ENCODE assay signal across 8 cellular contexts in the genomic region with DNA sequence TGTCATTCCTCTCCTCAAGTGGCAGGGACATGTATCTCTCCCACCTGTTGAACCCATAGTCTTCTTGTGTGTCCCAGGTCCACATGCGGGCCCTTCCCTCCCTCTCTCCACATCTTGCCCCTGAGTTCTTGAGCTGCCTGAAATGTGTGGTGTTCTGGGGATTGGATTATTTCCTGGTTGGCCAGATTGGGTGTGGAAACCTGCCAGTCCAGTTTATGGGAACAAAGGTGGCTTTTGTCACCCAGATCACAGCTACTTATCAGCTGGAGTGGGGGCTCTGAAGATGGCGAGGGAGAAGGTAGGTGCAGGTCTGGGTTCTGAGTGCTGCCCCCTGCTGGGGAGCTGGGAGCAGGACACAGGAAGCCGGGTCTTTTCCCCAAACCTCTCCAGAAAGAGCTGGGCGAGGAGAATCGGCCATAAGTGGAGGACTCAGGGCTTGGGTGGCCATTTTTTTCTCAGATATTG. TPM values are rescaled to one million over a fixed set of nuclear protein-coding genes. Genes with fewer than 3 reads are reported as not detected.
DNase-seq lines count a peak whose midpoint lies in the region; ATAC-seq, FAIRE-seq and TF ChIP-seq lines count a peak whose summit lies in the region.

No MANE protein-coding gene starts in this region.

- H3K4me3 ChIP-seq in astrocyte (ENCODE audit: insufficient read depth, low read depth, low read length) (no peak overlapping the region), right lobe of liver (no peak overlapping the region), subcutaneous abdominal adipose tissue (ENCODE audit: low read depth in 1 of 5, low read length in 5 of 5) (no peak overlapping the region)

- 15% methylated on average over 2 of the region's 5 CpGs for WGBS in right lobe of liver (ENCODE audit: insufficient coverage, low coverage, low lambda C conversion rate, missing lambda C conversion rate)

- intact Hi-C loops in right lobe of liver (cut with DNase I), result no loop called here

- no peak overlapping the region for H3K4me2 ChIP-seq in astrocyte (ENCODE audit: low read length)

- H3K9ac ChIP-seq in astrocyte (ENCODE audit: low read length) (no peak overlapping the region), subcutaneous abdominal adipose tissue (ENCODE audit: low read length in 5 of 5) (peak overlapping the region in 4 of 5 donors; percentile 46 to 77 (median 68))

- H2AFZ ChIP-seq in astrocyte (ENCODE audit: low read depth, low read length), result no peak overlapping the region

- H3K27ac Mint-ChIP-seq in astrocyte (ENCODE audit: unreplicated experiment), result no peak overlapping the region

- peaks cover 22% of the 10 kb centered on the region for H3K4me1 Mint-ChIP-seq in astrocyte (ENCODE audit: low read depth, unreplicated experiment)

- DNase-seq in NCI-H2029 treated with DMSO at 0.1 percent for 48 hours (lab: John Stamatoyannopoulos, UW) (peak; percentile 14), NCI-H2029 (lab: John Stamatoyannopoulos, UW) (no peak), SK-N-DZ (ENCODE audit: low spot score) (peak; percentile 36), astrocyte (ENCODE audit: low read depth) (no peak), right lobe of liver (peak in 1 of 3 donors; percentile 58), SHP77 treated with DMSO at 0.1 percent for 48 hours (lab: John Stamatoyannopoulos, UW) (no peak)

- TF ChIP-seq POLR2A in right lobe of liver (IDR thresholded peaks at IDR 0.05), result no peak

- H3K27ac ChIP-seq in astrocyte (ENCODE audit: low read depth, low read length), result no peak overlapping the region
- peak overlapping the region; percentile 20 to 44 (median 44) for H3K27ac ChIP-seq in right lobe of liver
- H3K27ac ChIP-seq in subcutaneous abdominal adipose tissue (ENCODE audit: low read depth, low read length), result peak overlapping the region; percentile 91

- no peaks in the 10 kb centered on the region for H3K27me3 Mint-ChIP-seq in astrocyte (ENCODE audit: low read depth, unreplicated experiment)

- ATAC-seq in HG02571 (IDR thresholded peaks at IDR 0.05; ENCODE audit: unreplicated experiment), result peak; percentile 75
- ATAC-seq in right lobe of liver, result peak; percentile 8 to 46 (median 30)

- no peak overlapping the region for H3K4me3 Mint-ChIP-seq in astrocyte (ENCODE audit: unreplicated experiment)

- peaks cover 28% of the 10 kb centered on the region for H3K36me3 Mint-ChIP-seq in astrocyte (ENCODE audit: low read depth, unreplicated experiment)

- peaks cover 8% of the 10 kb centered on the region for H3K27me3 ChIP-seq in astrocyte (ENCODE audit: insufficient read depth, low read length)
- H3K27me3 ChIP-seq in right lobe of liver, result no peaks in the 10 kb centered on the region
- no peaks in the 10 kb centered on the region for H3K27me3 ChIP-seq in subcutaneous abdominal adipose tissue (ENCODE audit: control insufficient read depth in 5 of 5, insufficient read depth in 4 of 5, low read length in 5 of 5)

- no peaks in the 10 kb centered on the region for H3K9me3 Mint-ChIP-seq in astrocyte (ENCODE audit: unreplicated experiment)

- H3K79me2 ChIP-seq in astrocyte (ENCODE audit: insufficient read depth, low read length), result no peaks in the 10 kb centered on the region

- H3K36me3 ChIP-seq in astrocyte (ENCODE audit: insufficient read depth, low read length) (no peaks in the 10 kb centered on the region), right lobe of liver (peaks cover 0 to 14% (median 6%) of the 10 kb centered on the region in 4 donors), subcutaneous abdominal adipose tissue (ENCODE audit: control insufficient read depth in 5 of 5, insufficient read depth in 5 of 5, low read length in 5 of 5) (peaks cover 5 to 37% (median 23%) of the 10 kb centered on the region in 5 donors)

- FAIRE-seq in astrocyte (lab: Jason Lieb, UNC), result no peak

- TF ChIP-seq CTCF in astrocyte (IDR thresholded peaks at IDR 0.05; ENCODE audit: insufficient read depth, low read depth, low read length) (peak; percentile 33), right lobe of liver (IDR thresholded peaks at IDR 0.05) (peak; percentile 52 to 59 (median 55))

- H3K4me1 ChIP-seq in astrocyte (ENCODE audit: insufficient read depth, low read length) (no peaks in the 10 kb centered on the region), right lobe of liver (peaks cover 0 to 55% (median 22%) of the 10 kb centered on the region in 4 donors), subcutaneous abdominal adipose tissue (ENCODE audit: control insufficient read depth in 5 of 5, insufficient read depth in 5 of 5, low read length in 5 of 5) (peaks cover 36 to 89% (median 80%) of the 10 kb centered on the region in 5 donors)

- no peaks in the 10 kb centered on the region for H3K9me3 ChIP-seq in astrocyte (ENCODE audit: insufficient read depth, low read depth, low read length)
- H3K9me3 ChIP-seq in right lobe of liver, result no peaks in the 10 kb centered on the region
- no peaks in the 10 kb centered on the region for H3K9me3 ChIP-seq in subcutaneous abdominal adipose tissue (ENCODE audit: control insufficient read depth in 5 of 5, low read length in 5 of 5)

- H4K20me1 ChIP-seq in astrocyte (ENCODE audit: insufficient read depth, low read length), result no peaks in the 10 kb centered on the region

RNA-seq across cellular contexts. Expression of gene DTX4, which starts 14.2 kb away (rescaled TPM):
- 5.3 and 5.4 TPM in 2 replicates for polyA plus RNA-seq in SK-N-DZ (2014; cell fraction: cytosol; rRNA removed)
- 6.7 and 6.9 TPM in 2 replicates for polyA plus RNA-seq in SK-N-DZ (2014; cell fraction: nucleus; rRNA removed)
- 16.1 and 19.5 TPM in 2 replicates for total RNA-seq in astrocyte
- 10 to 100 TPM; 10.8 to 49.1 (median 22.6) TPM for total RNA-seq in right lobe of liver

RNA-seq across cellular contexts. Expression of gene MPEG1, which starts 26.6 kb away (rescaled TPM):
- not detected in 2 replicates for polyA plus RNA-seq in SK-N-DZ (2014; cell fraction: cytosol; rRNA removed)
- polyA plus RNA-seq in SK-N-DZ (2014; cell fraction: nucleus; rRNA removed), result not detected in 2 replicates
- total RNA-seq in astrocyte (not detected in 2 replicates), right lobe of liver (10 to 100 TPM in 2 of 6 experiments, 1 to 10 TPM in 4; 5.6 to 22.6 (median 7.4) TPM)

RNA-seq across cellular contexts. Expression of gene FAM111A, which starts 43.5 kb away (rescaled TPM):
- 0.86 and 1.8 TPM in 2 replicates for polyA plus RNA-seq in SK-N-DZ (2014; cell fraction: cytosol; rRNA removed)
- polyA plus RNA-seq in SK-N-DZ (2014; cell fraction: nucleus; rRNA removed), result 0.59 and 3.1 TPM in 2 replicates
- total RNA-seq in astrocyte, result 11.1 and 13.1 TPM in 2 replicates
- 10 to 100 TPM; 10.8 to 19.5 (median 16.6) TPM for total RNA-seq in right lobe of liver

Comparison
In these comparisons a context has a peak if more than half of its experiments do, and no peak if none do; other contexts are left out.
1. DNase-seq: peak in NCI-H2029 treated with DMSO at 0.1 percent for 48 hours (single experiment) and SK-N-DZ (single experiment); none in NCI-H2029 (single experiment), astrocyte (single experiment) and SHP77 treated with DMSO at 0.1 percent for 48 hours (single experiment).